In the genomic region with DNA sequence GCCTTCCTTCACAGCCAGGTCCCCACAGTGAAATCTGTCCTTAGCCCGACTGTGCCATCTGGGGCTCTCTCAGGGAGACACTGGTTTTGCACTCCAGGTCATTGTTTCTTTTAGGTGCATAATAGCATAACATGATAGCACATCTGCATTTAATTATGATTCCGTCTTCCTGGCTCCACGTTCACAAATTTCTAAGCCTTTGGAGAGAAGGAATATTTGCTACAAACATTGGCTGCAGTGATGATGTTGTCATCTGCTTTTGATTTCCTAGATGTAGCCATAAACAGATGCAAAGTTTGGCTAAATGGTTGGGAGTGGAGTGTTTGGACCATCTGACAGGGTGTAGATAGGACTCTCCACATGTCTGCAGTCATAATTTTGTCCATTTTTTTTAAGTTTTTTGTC, we compare ENCODE assay signal across 11 cellular contexts. TPM values are rescaled to one million over a fixed set of nuclear protein-coding genes. Genes with fewer than 3 reads are reported as not detected.
DNase-seq lines count a peak whose midpoint lies in the region; ATAC-seq, FAIRE-seq and TF ChIP-seq lines count a peak whose summit lies in the region.
"Had no signal": no experiment of that assay in that cellular context is flagged by ENCODE, and none has a peak within 500 bp of the region (broad histone marks: within the 10 kb centered on the region; RNA-seq: fewer than 3 reads in every experiment).

No MANE protein-coding gene starts in this region.

- no peaks in the 10 kb centered on the region for H3K9me3 Mint-ChIP-seq in activated naive CD4-positive, alpha-beta T cell treated with anti-CD3 and anti-CD28 coated beads, Interleukin-2, amount 10 ng/mL, durations not matched to agents 7 days and 5 days

- no peak for FAIRE-seq in pancreas (lab: Jason Lieb, UNC)

- peaks cover 7% of the 10 kb centered on the region for H3K4me1 Mint-ChIP-seq in activated naive CD4-positive, alpha-beta T cell treated with anti-CD3 and anti-CD28 coated beads, Interleukin-2, amount 10 ng/mL, durations not matched to agents 7 days and 5 days

- H3K4me3 Mint-ChIP-seq in activated naive CD4-positive, alpha-beta T cell treated with anti-CD3 and anti-CD28 coated beads, Interleukin-2, amount 10 ng/mL, durations not matched to agents 7 days and 5 days, result no peak overlapping the region

- WGBS in pancreas, 2 donors, result 64 to 68% methylated on average over 3 of the region's 3 CpGs

- DNase-seq in AG10803 (ENCODE audit: low read depth) (peak; percentile 99), M059J (ENCODE audit: low read depth) (peak; percentile 48), fibroblast of gingiva (ENCODE audit: low read depth) (peak; percentile 95), pancreas (no peak), HT-29 (ENCODE audit: low spot score) (no peak), T-helper 2 cell (no peak)
- DNase-seq in activated naive CD4-positive, alpha-beta T cell treated with anti-CD3 and anti-CD28 coated beads, Interleukin-2, amount 10 ng/mL, durations not matched to agents 7 days and 5 days, result no peak
- DNase-seq: activated T-cell treated with anti-CD3 and anti-CD28 coated beads for 4 hours, amygdala, SHP77 treated with DMSO at 0.1 percent for 48 hours had no signal

- no peaks in the 10 kb centered on the region for H3K36me3 Mint-ChIP-seq in activated naive CD4-positive, alpha-beta T cell treated with anti-CD3 and anti-CD28 coated beads, Interleukin-2, amount 10 ng/mL, durations not matched to agents 7 days and 5 days

- CTCF ChIA-PET in activated naive CD4-positive, alpha-beta T cell treated with anti-CD3 and anti-CD28 coated beads, Interleukin-2, amount 10 ng/mL, durations not matched to agents 7 days and 5 days (lab: Charles Lee), result no interaction called here

- peak in 3 of 4 donors; percentile 35 to 54 (median 42) for ATAC-seq in pancreas
- no peak for ATAC-seq in HG02981 (IDR thresholded peaks at IDR 0.05; ENCODE audit: unreplicated experiment)

- H3K36me3 ChIP-seq in pancreas, result no peaks in the 10 kb centered on the region

- TF ChIP-seq CTCF in AG10803 (conservative IDR thresholded peaks at IDR 0.05; ENCODE audit: low read length) (no peak), pancreas (IDR thresholded peaks at IDR 0.05) (no peak)

- H3K27me3 ChIP-seq in pancreas, result no peaks in the 10 kb centered on the region

- no peaks in the 10 kb centered on the region for H3K4me1 ChIP-seq in pancreas

- H3K4me3 ChIP-seq in AG10803 (ENCODE audit: low read length), result no peak overlapping the region
- H3K4me3 ChIP-seq in pancreas, result no peak overlapping the region

- H3K27ac Mint-ChIP-seq in activated naive CD4-positive, alpha-beta T cell treated with anti-CD3 and anti-CD28 coated beads, Interleukin-2, amount 10 ng/mL, durations not matched to agents 7 days and 5 days, result no peak overlapping the region

- H3K9me3 ChIP-seq in pancreas, result no peaks in the 10 kb centered on the region

- H3K27ac ChIP-seq in pancreas, result no peak overlapping the region

- intact Hi-C loops in pancreas (cut with DNase I), result no loop called here

- H3K27me3 Mint-ChIP-seq in activated naive CD4-positive, alpha-beta T cell treated with anti-CD3 and anti-CD28 coated beads, Interleukin-2, amount 10 ng/mL, durations not matched to agents 7 days and 5 days, result peaks cover 23% of the 10 kb centered on the region

RNA-seq across cellular contexts. Expression of a gene that starts 12.0 kb away (rescaled TPM):
- 102 and 121 TPM in 2 replicates for total RNA-seq in M059J (2014; rRNA removed; shearing (Covaris generic))
- 10 to 100 TPM; 26.6 to 49.5 (median 46.2) TPM for total RNA-seq in pancreas
- polyA plus RNA-seq in pancreas, result 10 to 100 TPM; 33.3 to 53.5 TPM
- total RNA-seq in HT-29 (2014; rRNA removed; shearing (Covaris generic)), result 59.2 and 61.7 TPM in 2 replicates

Comparison
In these comparisons a context has a peak if more than half of its experiments do, and no peak if none do; other contexts are left out.
1. DNase-seq: peak in AG10803 (single experiment), M059J (single experiment) and fibroblast of gingiva (single experiment); none in pancreas (0 of 6), HT-29 (single experiment), activated naive CD4-positive, alpha-beta T cell treated with anti-CD3 and anti-CD28 coated beads, Interleukin-2, amount 10 ng/mL, durations not matched to agents 7 days and 5 days (single experiment) and T-helper 2 cell (0 of 5).